In the genomic region with DNA sequence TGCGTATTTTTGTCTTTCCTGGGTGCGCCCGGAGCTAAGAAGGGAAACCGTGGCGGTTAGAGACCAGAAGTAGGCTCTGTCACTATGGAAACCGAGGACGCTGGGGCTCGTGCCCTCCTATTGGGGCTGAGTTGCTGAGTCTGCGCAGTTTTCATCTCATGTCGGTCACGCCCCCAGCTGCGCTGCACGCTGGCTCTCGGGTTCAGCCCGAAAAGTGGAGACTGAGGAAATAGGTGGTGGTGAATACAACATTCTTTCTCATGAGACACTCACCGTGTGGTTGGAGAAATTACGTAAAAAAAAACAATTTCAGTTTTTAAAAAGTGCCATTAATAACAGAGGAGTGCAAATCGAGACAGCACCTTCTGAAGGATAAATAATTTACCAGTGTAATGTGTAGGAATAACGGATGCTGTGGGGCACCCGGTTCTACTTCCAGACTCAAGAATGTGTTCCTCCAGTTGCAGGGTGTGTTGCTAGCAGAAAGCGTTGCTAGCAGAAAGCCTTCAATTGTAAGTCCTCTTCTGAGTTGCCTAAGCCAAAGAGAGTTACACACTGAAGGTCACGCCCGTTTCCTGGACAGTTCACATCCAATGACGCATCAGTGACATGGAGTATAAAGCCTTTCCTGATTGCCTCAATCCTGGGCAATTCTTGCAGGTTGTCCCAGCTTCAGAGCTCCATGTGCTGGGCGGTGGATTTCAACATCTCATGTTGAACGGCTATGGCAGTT, we compare ENCODE assay signal across 8 cellular contexts. TPM values are rescaled to one million over a fixed set of nuclear protein-coding genes. Genes with fewer than 3 reads are reported as not detected.
A peak's percentile ranks its signal among the peaks of the same experiment; 100 is the strongest.
DNase-seq lines count a peak whose midpoint lies in the region; TF ChIP-seq lines count a peak whose summit lies in the region.

No MANE protein-coding gene starts in this region.

- no peaks in the 10 kb centered on the region for H3K36me3 ChIP-seq in SJCRH30

- H3K27me3 ChIP-seq in SJCRH30 = no peaks in the 10 kb centered on the region

- H3K27ac ChIP-seq in SJCRH30 = no peak overlapping the region

- peaks cover 19% of the 10 kb centered on the region for H3K4me1 Mint-ChIP-seq in HFFc6 (ENCODE audit: low read depth)
- peaks cover 10% of the 10 kb centered on the region for H3K4me1 Mint-ChIP-seq in activated naive CD4-positive, alpha-beta T cell treated with anti-CD3 and anti-CD28 coated beads for 36 hours (ENCODE audit: low read depth)

- no peaks in the 10 kb centered on the region; the same call in none of the 2 replicates for H3K9me3 Mint-ChIP-seq in HFFc6
- H3K9me3 Mint-ChIP-seq in activated naive CD4-positive, alpha-beta T cell treated with anti-CD3 and anti-CD28 coated beads for 36 hours = peaks cover 3% of the 10 kb centered on the region

- no peaks in the 10 kb centered on the region for H3K9me3 ChIP-seq in SJCRH30 (replicated peaks)

- peak overlapping the region; percentile 24 for H3K27ac Mint-ChIP-seq in HFFc6
- H3K27ac Mint-ChIP-seq in activated naive CD4-positive, alpha-beta T cell treated with anti-CD3 and anti-CD28 coated beads for 36 hours = peak overlapping the region; percentile 52

- no peaks in the 10 kb centered on the region for H3K4me1 ChIP-seq in SJCRH30

- H3K4me3 Mint-ChIP-seq in HFFc6 = peak overlapping the region; percentile 85
- H3K4me3 Mint-ChIP-seq in activated naive CD4-positive, alpha-beta T cell treated with anti-CD3 and anti-CD28 coated beads for 36 hours = peak overlapping the region; percentile 85

- peaks cover 7% of the 10 kb centered on the region for H3K27me3 Mint-ChIP-seq in HFFc6 (ENCODE audit: insufficient read depth)
- peaks cover 11% of the 10 kb centered on the region for H3K27me3 Mint-ChIP-seq in activated naive CD4-positive, alpha-beta T cell treated with anti-CD3 and anti-CD28 coated beads for 36 hours (ENCODE audit: low read depth)

- peak; percentile 70 for DNase-seq in G401 (ENCODE audit: low spot score)
- DNase-seq in HFFc6 = peak; percentile 69
- DNase-seq in MV-4-11 (lab: John Stamatoyannopoulos, UW) = peak; percentile 100
- peak; percentile 75 to 78 for DNase-seq in SJCRH30
- DNase-seq in activated naive CD4-positive, alpha-beta T cell treated with anti-CD3 and anti-CD28 coated beads for 36 hours = peak; percentile 96
- peak; percentile 80 for DNase-seq in globus pallidus (ENCODE audit: low spot score)
- peak; percentile 74 for DNase-seq in occipital lobe (lab: John Stamatoyannopoulos, UW)
- peak; percentile 92 for DNase-seq in superior temporal gyrus (ENCODE audit: extremely low spot score)

- no peaks in the 10 kb centered on the region for H3K36me3 Mint-ChIP-seq in HFFc6 (ENCODE audit: low read depth)
- no peaks in the 10 kb centered on the region for H3K36me3 Mint-ChIP-seq in activated naive CD4-positive, alpha-beta T cell treated with anti-CD3 and anti-CD28 coated beads for 36 hours (ENCODE audit: low read depth)

- TF ChIP-seq CTCF in HFFc6 (IDR thresholded peaks at IDR 0.05) = no peak

- in situ Hi-C loops in G401 (cut with HindIII; ENCODE audit: low sequenced_read_pairs) = no loop called here

- CTCF ChIA-PET in activated naive CD4-positive, alpha-beta T cell treated with anti-CD3 and anti-CD28 coated beads for 36 hours (lab: Charles Lee) = interaction anchor here (1.1 to 1.9 kb wide), 2 partner anchors 49 kb away, joined by 4 to 9 read pairs; no protein-coding TSS in a partner anchor

- intact Hi-C loops in activated naive CD4-positive, alpha-beta T cell treated with anti-CD3 and anti-CD28 coated beads for 36 hours (cut with micrococcal nuclease) = loop anchor here (1.0 to 5.0 kb wide), 5 partner anchors 10 to 66 kb away; partner anchors contain the start of genes CXXC1 and MBD1

- peak overlapping the region; percentile 51 for H3K4me3 ChIP-seq in SJCRH30

RNA-seq across cellular contexts. Expression of gene CXXC1, which starts 20.4 kb away (rescaled TPM):
- 74.3 and 88.3 TPM in 2 replicates for total RNA-seq in G401 (2014; rRNA removed; shearing (Covaris generic))
- total RNA-seq in HFFc6 (2021; fragmentation: NEBNext Ultra II Directional; extraction: Animal tissue kit (Norgen Biotek cat#: 25700)) = 10 to 100 TPM; 37.4 to 53.1 (median 44.4) TPM
- 38.5 and 43.2 TPM in 2 replicates for total RNA-seq in SJCRH30 (2014; rRNA removed; shearing (Covaris generic))
- total RNA-seq in activated naive CD4-positive, alpha-beta T cell treated with anti-CD3 and anti-CD28 coated beads for 36 hours = 10 to 100 TPM; 71.5 to 75.3 TPM
- 39.8 TPM for total RNA-seq in occipital lobe

RNA-seq across cellular contexts. Expression of gene MBD1, which starts 26.6 kb away (rescaled TPM):
- total RNA-seq in G401 (2014; rRNA removed; shearing (Covaris generic)) = 48.2 and 49.7 TPM in 2 replicates
- total RNA-seq in HFFc6 (2021; fragmentation: NEBNext Ultra II Directional; extraction: Animal tissue kit (Norgen Biotek cat#: 25700)) = 10 to 100 TPM; 48.3 to 56.0 (median 53.1) TPM
- total RNA-seq in SJCRH30 (2014; rRNA removed; shearing (Covaris generic)) = 34.1 and 42.0 TPM in 2 replicates
- 10 to 100 TPM; 66.4 to 69.0 TPM for total RNA-seq in activated naive CD4-positive, alpha-beta T cell treated with anti-CD3 and anti-CD28 coated beads for 36 hours
- 61.6 TPM for total RNA-seq in occipital lobe

RNA-seq across cellular contexts. Expression of gene CFAP53, which starts 41.6 kb away (rescaled TPM):
- not detected in 2 replicates for total RNA-seq in G401 (2014; rRNA removed; shearing (Covaris generic))
- total RNA-seq in HFFc6 (2021; fragmentation: NEBNext Ultra II Directional; extraction: Animal tissue kit (Norgen Biotek cat#: 25700)) = under 1 TPM in 3 of 6 experiments, not detected in 3; 0.10 to 0.17 (median 0.14) TPM
- 0.08 TPM in 1 of 2 replicates, not detected in the other for total RNA-seq in SJCRH30 (2014; rRNA removed; shearing (Covaris generic))
- under 1 TPM; 0.40 to 0.43 TPM for total RNA-seq in activated naive CD4-positive, alpha-beta T cell treated with anti-CD3 and anti-CD28 coated beads for 36 hours
- 1.4 TPM for total RNA-seq in occipital lobe
